In the genomic region with DNA sequence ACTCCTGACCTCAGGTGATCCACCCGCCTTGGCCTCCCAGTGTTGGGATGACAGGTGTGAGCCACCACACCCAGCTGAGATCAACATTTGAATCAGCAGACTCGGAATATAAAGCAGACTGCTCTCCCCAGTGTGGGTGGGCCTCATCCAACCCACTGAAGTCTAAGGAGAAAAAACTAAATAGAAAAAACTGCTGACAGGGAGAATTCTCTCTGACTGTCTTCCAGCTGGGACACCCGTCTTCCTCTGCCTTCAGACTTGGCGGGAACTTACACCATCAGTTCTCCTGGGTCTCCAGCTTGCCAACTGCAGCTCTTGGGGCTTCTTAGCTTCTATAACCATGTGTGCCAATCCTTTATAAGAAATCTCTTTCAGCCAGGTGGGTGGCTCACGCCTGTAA, we compare ENCODE assay signal across 2 cellular contexts.
A peak's percentile ranks its signal among the peaks of the same experiment; 100 is the strongest.
TF ChIP-seq lines count a peak whose summit lies in the region.

No MANE protein-coding gene starts in this region.

TF ChIP-seq in IMR-90, 13 proteins besides CTCF, POLR2A, EP300 and RAD21:
- TF ChIP-seq MAFK (IDR thresholded peaks at IDR 0.05; ENCODE audit: low read depth, low read length) (peak; percentile 88), ELK1 (IDR thresholded peaks at IDR 0.05; ENCODE audit: borderline replicate concordance, low read depth, low read length) (no peak)

TF ChIP-seq in H1, 55 proteins besides CTCF, POLR2A, EP300 and RAD21:
- peak; percentile 46; the same call in 1 of the 2 replicates for TF ChIP-seq MAFK (IDR thresholded peaks at IDR 0.05; ENCODE audit: low read depth, low read length)
- TF ChIP-seq HDAC2 (IDR thresholded peaks at IDR 0.05; ENCODE audit: borderline replicate concordance in 1 of 2, low read depth in 2 of 2, low read length in 2 of 2) = no peak
